Comparison of ENCODE assay signal across 17 cellular contexts in genomic region chr5:145077028-145077427, GRCh38.
DNase-seq lines count a peak whose midpoint lies in the region; ATAC-seq and TF ChIP-seq lines count a peak whose summit lies in the region.
"Had no signal": no experiment of that assay in that cellular context is flagged by ENCODE, and none has a peak within 500 bp of the region (broad histone marks: within the 10 kb centered on the region; RNA-seq: fewer than 3 reads in every experiment).

No MANE protein-coding gene starts in this region.

- H2BK5ac ChIP-seq in IMR-90 (ENCODE audit: low read depth, low read length, poor library complexity, severe bottlenecking) = no peak overlapping the region
- no peak overlapping the region for H2BK5ac ChIP-seq in mesenchymal stem cell (ENCODE audit: low read depth, low read length, poor library complexity, severe bottlenecking)
- H2BK5ac ChIP-seq in H9 (ENCODE audit: insufficient read length, low read length) = no peak overlapping the region

- no peak overlapping the region for H2BK120ac ChIP-seq in IMR-90 (ENCODE audit: low read depth, low read length)
- H2BK120ac ChIP-seq in mesenchymal stem cell (ENCODE audit: low read depth, low read length) = no peak overlapping the region
- H2BK120ac ChIP-seq in H9 (ENCODE audit: low read depth, low read length, poor library complexity, severe bottlenecking) = no peak overlapping the region

- H2BK15ac ChIP-seq in IMR-90 (ENCODE audit: low read depth, low read length) = no peak overlapping the region
- no peak overlapping the region for H2BK15ac ChIP-seq in mesenchymal stem cell (ENCODE audit: low read depth, poor library complexity, severe bottlenecking)
- H2BK15ac ChIP-seq in H9 (ENCODE audit: low read depth, low read length) = no peak overlapping the region

- H3K9ac ChIP-seq in IMR-90 (ENCODE audit: low read depth, low read length) (no peak overlapping the region), mesenchymal stem cell (ENCODE audit: low read length) (no peak overlapping the region), H9 (ENCODE audit: extremely low read depth, insufficient read length, low read length) (no peak overlapping the region)
- H3K9ac ChIP-seq: BLaER1 treated with 17β-estradiol and CSF1 and Interleukin-3, amounts not matched to agents 10 nM and 100 nM had no signal

- DNase-seq in IMR-90 (no peak), mesenchymal stem cell (no peak), H9 (no peak), body of pancreas (no peak)
- no peak for DNase-seq in stimulated activated effector memory CD8-positive, alpha-beta T cell treated with anti-CD3 and anti-CD28 coated beads, Interleukin-12 subunit alpha, Interleukin-12 subunit beta, amount 100 ng/mL, for 72 hours (ENCODE audit: low spot score in 2 of 2)
- DNase-seq: AML-193; Caco-2; Calu3; CD4-positive, alpha-beta T cell; CD8-positive, alpha-beta T cell; DMS79 treated with DMSO at 0.1 percent for 48 hours; GF-D8 had no signal

- H3K36me3 Mint-ChIP-seq in stimulated activated effector memory CD8-positive, alpha-beta T cell treated with anti-CD3 and anti-CD28 coated beads, Interleukin-12 subunit alpha, Interleukin-12 subunit beta, amount 100 ng/mL, for 72 hours = no peaks in the 10 kb centered on the region
- H3K36me3 Mint-ChIP-seq in H9 (ENCODE audit: insufficient read depth in 1 of 3, low read depth in 3 of 3) = no peaks in the 10 kb centered on the region
- H3K36me3 Mint-ChIP-seq: CD8-positive, alpha-beta T cell had no signal

- CTCF ChIA-PET in IMR-90 (lab: Yijun Ruan, JAX) = no interaction called here

- H3T11ph ChIP-seq in H9 (ENCODE audit: low read length) = no peak overlapping the region

- H3K14ac ChIP-seq in IMR-90 (replicated peaks; ENCODE audit: low read depth, low read length) (no peak overlapping the region), mesenchymal stem cell (ENCODE audit: low read length in 2 of 2) (no peak overlapping the region), H9 (ENCODE audit: insufficient read depth, low read length) (no peak overlapping the region)

- H3K4me1 ChIP-seq in IMR-90 (ENCODE audit: control insufficient read depth, insufficient read depth, low read length) (no peaks in the 10 kb centered on the region), mesenchymal stem cell (ENCODE audit: control insufficient read depth, insufficient read depth, low read depth, low read length) (no peaks in the 10 kb centered on the region), H9 (ENCODE audit: insufficient read depth, low read length) (no peaks in the 10 kb centered on the region), body of pancreas (no peaks in the 10 kb centered on the region)
- H3K4me1 ChIP-seq: A549; BLaER1 treated with 17β-estradiol and CSF1 and Interleukin-3, amounts not matched to agents 10 nM and 100 nM; Caco-2 had no signal

- no peak overlapping the region for H3K4me3 Mint-ChIP-seq in stimulated activated effector memory CD8-positive, alpha-beta T cell treated with anti-CD3 and anti-CD28 coated beads, Interleukin-12 subunit alpha, Interleukin-12 subunit beta, amount 100 ng/mL, for 72 hours
- no peak overlapping the region for H3K4me3 Mint-ChIP-seq in H9
- H3K4me3 Mint-ChIP-seq: B cell; CD4-positive, alpha-beta T cell; CD8-positive, alpha-beta T cell had no signal

- H3K27ac ChIP-seq in IMR-90 (ENCODE audit: insufficient read depth, low read length) (no peak overlapping the region), mesenchymal stem cell (ENCODE audit: low read length, poor library complexity, severe bottlenecking) (no peak overlapping the region), H9 (ENCODE audit: insufficient read length, low read depth, low read length) (no peak overlapping the region), body of pancreas (no peak overlapping the region)
- H3K27ac ChIP-seq: 22Rv1; A549; BLaER1 treated with 17β-estradiol and CSF1 and Interleukin-3, amounts not matched to agents 10 nM and 100 nM; C4-2B had no signal

- H4K20me1 ChIP-seq in IMR-90 (ENCODE audit: insufficient read depth, low read length) = no peaks in the 10 kb centered on the region
- H4K20me1 ChIP-seq in H9 (ENCODE audit: control insufficient read depth, insufficient read depth, insufficient read length) = no peaks in the 10 kb centered on the region
- H4K20me1 ChIP-seq: BLaER1 treated with 17β-estradiol and CSF1 and Interleukin-3, amounts not matched to agents 10 nM and 100 nM had no signal

- H3K79me2 ChIP-seq in H9 (ENCODE audit: insufficient read depth, low read length) = no peaks in the 10 kb centered on the region

- H4K5ac ChIP-seq in IMR-90 (ENCODE audit: low read depth, low read length) (no peak overlapping the region), H9 (ENCODE audit: insufficient read length, low read depth, low read length) (no peak overlapping the region)

- ATAC-seq in IMR-90 (ENCODE audit: low read depth) (no peak), body of pancreas (no peak)
- ATAC-seq in stimulated activated effector memory CD8-positive, alpha-beta T cell treated with anti-CD3 and anti-CD28 coated beads, Interleukin-12 subunit alpha, Interleukin-12 subunit beta, amount 100 ng/mL, for 72 hours = peak; percentile 24
- ATAC-seq: A549; CD8-positive, alpha-beta T cell had no signal

- no peak overlapping the region for H2BK12ac ChIP-seq in mesenchymal stem cell (ENCODE audit: low read length in 2 of 2)
- no peak overlapping the region for H2BK12ac ChIP-seq in H9 (ENCODE audit: insufficient read length, low read depth, low read length)

- H3K56ac ChIP-seq in IMR-90 (ENCODE audit: extremely low read depth, insufficient read depth, low read length) = no peak overlapping the region
- H3K56ac ChIP-seq in H9 (ENCODE audit: insufficient read length, low read depth, low read length) = no peak overlapping the region

- H3K4me3 ChIP-seq in IMR-90 (ENCODE audit: insufficient read depth, low read depth, low read length) = no peak overlapping the region
- no peak overlapping the region for H3K4me3 ChIP-seq in mesenchymal stem cell (ENCODE audit: insufficient read depth in 1 of 2, low read depth in 1 of 2, low read length in 2 of 2)
- H3K4me3 ChIP-seq in body of pancreas = no peak overlapping the region
- H3K4me3 ChIP-seq: A549; BLaER1 treated with 17β-estradiol and CSF1 and Interleukin-3, amounts not matched to agents 10 nM and 100 nM had no signal

- H3K9me3 Mint-ChIP-seq in stimulated activated effector memory CD8-positive, alpha-beta T cell treated with anti-CD3 and anti-CD28 coated beads, Interleukin-12 subunit alpha, Interleukin-12 subunit beta, amount 100 ng/mL, for 72 hours = peaks cover 10% of the 10 kb centered on the region
- no peaks in the 10 kb centered on the region for H3K9me3 Mint-ChIP-seq in H9

- no peak overlapping the region for H3K4ac ChIP-seq in IMR-90 (ENCODE audit: low read depth, low read length)
- H3K4ac ChIP-seq in mesenchymal stem cell (ENCODE audit: low read depth in 1 of 2, low read length in 2 of 2) = no peak overlapping the region
- no peak overlapping the region for H3K4ac ChIP-seq in H9 (ENCODE audit: low read depth, low read length)

- no peaks in the 10 kb centered on the region for H3K4me1 Mint-ChIP-seq in stimulated activated effector memory CD8-positive, alpha-beta T cell treated with anti-CD3 and anti-CD28 coated beads, Interleukin-12 subunit alpha, Interleukin-12 subunit beta, amount 100 ng/mL, for 72 hours
- 0 out of 4 replicates have a peak, but pooled peaks cover 0 to 2% of the 10 kb centered on the region in 2 experiments for H3K4me1 Mint-ChIP-seq in H9
- H3K4me1 Mint-ChIP-seq: B cell had no signal

- H4K91ac ChIP-seq in IMR-90 (ENCODE audit: insufficient read depth, low read depth, low read length) = no peak overlapping the region
- H4K91ac ChIP-seq in mesenchymal stem cell (ENCODE audit: low read length) = no peak overlapping the region
- no peak overlapping the region for H4K91ac ChIP-seq in H9 (ENCODE audit: insufficient read length, low read depth, low read length)

- no peak overlapping the region for H2AK9ac ChIP-seq in IMR-90 (replicated peaks; ENCODE audit: low read depth, low read length, poor library complexity)

- no TSS peak for BruUV-seq in IMR-90 (replicated peaks; lab: Mats Ljungman, UMichigan)

- H3K23me2 ChIP-seq in H9 (ENCODE audit: insufficient read length, low read depth, low read length, poor library complexity, severe bottlenecking) = no peaks in the 10 kb centered on the region

- in situ Hi-C loops in IMR-90 (cut with MboI; ENCODE audit: low sequenced_read_pairs) = no loop called here

- no peak for TF ChIP-seq RAD21 in IMR-90 (IDR thresholded peaks at IDR 0.05; ENCODE audit: low read length)

- H3K27me3 ChIP-seq in IMR-90 (ENCODE audit: control insufficient read depth, insufficient read depth, low read length) = no peaks in the 10 kb centered on the region
- H3K27me3 ChIP-seq in mesenchymal stem cell (ENCODE audit: control insufficient read depth in 1 of 2, insufficient read depth in 1 of 2, low read length in 2 of 2) = no peaks in the 10 kb centered on the region
- H3K27me3 ChIP-seq in H9 (ENCODE audit: insufficient read depth, low read length) = no peaks in the 10 kb centered on the region
- H3K27me3 ChIP-seq in body of pancreas = no peaks in the 10 kb centered on the region
- H3K27me3 ChIP-seq: BLaER1 treated with 17β-estradiol and CSF1 and Interleukin-3, amounts not matched to agents 10 nM and 100 nM had no signal

- TF ChIP-seq CTCF in IMR-90 (conservative IDR thresholded peaks at IDR 0.05; ENCODE audit: low read depth, low read length) = no peak
- TF ChIP-seq CTCF in H9 (conservative IDR thresholded peaks at IDR 0.05) = no peak
- no peak for TF ChIP-seq CTCF in body of pancreas (IDR thresholded peaks at IDR 0.05)

- H3K4me2 ChIP-seq in IMR-90 (ENCODE audit: low read depth, low read length) = no peak overlapping the region
- H3K4me2 ChIP-seq in mesenchymal stem cell (ENCODE audit: low read length, poor library complexity, severe bottlenecking) = no peak overlapping the region
- no peak overlapping the region for H3K4me2 ChIP-seq in H9 (ENCODE audit: insufficient read depth, insufficient read length, low read length)
- H3K4me2 ChIP-seq: A549; BLaER1 treated with 17β-estradiol and CSF1 and Interleukin-3, amounts not matched to agents 10 nM and 100 nM had no signal

- no peak overlapping the region for H3K18ac ChIP-seq in IMR-90 (ENCODE audit: low read depth, low read length)
- no peak overlapping the region for H3K18ac ChIP-seq in mesenchymal stem cell (ENCODE audit: low read depth in 1 of 2, low read length in 2 of 2)
- no peak overlapping the region for H3K18ac ChIP-seq in H9 (ENCODE audit: insufficient read length, low read depth, low read length)

- H2AK5ac ChIP-seq in IMR-90 (ENCODE audit: low read depth, low read length) (no peak overlapping the region), mesenchymal stem cell (ENCODE audit: low read length, severe bottlenecking) (no peak overlapping the region), H9 (ENCODE audit: insufficient read length, low read length) (no peak overlapping the region)

- POLR2A ChIA-PET in IMR-90 (lab: Charles Lee; ENCODE audit: unreplicated experiment) = no interaction called here

- no peak overlapping the region for H3K27ac Mint-ChIP-seq in stimulated activated effector memory CD8-positive, alpha-beta T cell treated with anti-CD3 and anti-CD28 coated beads, Interleukin-12 subunit alpha, Interleukin-12 subunit beta, amount 100 ng/mL, for 72 hours
- H3K27ac Mint-ChIP-seq in H9 = no peak overlapping the region; a peak in 1 of 7 replicates
- H3K27ac Mint-ChIP-seq: B cell; CD4-positive, alpha-beta T cell; CD8-positive, alpha-beta T cell had no signal

- H3K79me1 ChIP-seq in IMR-90 (ENCODE audit: low read depth in 1 of 2, low read length in 2 of 2) (no peaks in the 10 kb centered on the region), mesenchymal stem cell (replicated peaks; ENCODE audit: low read length, poor library complexity, severe bottlenecking) (no peaks in the 10 kb centered on the region), H9 (ENCODE audit: insufficient read depth, low read depth, low read length, poor library complexity, severe bottlenecking) (no peaks in the 10 kb centered on the region)

- H2BK20ac ChIP-seq in IMR-90 (ENCODE audit: low read depth, low read length) = no peak overlapping the region
- no peak overlapping the region for H2BK20ac ChIP-seq in H9 (ENCODE audit: low read depth, low read length, poor library complexity, severe bottlenecking)

- no peaks in the 10 kb centered on the region for H3K9me3 ChIP-seq in IMR-90 (ENCODE audit: control insufficient read depth, insufficient read depth, low read length)
- H3K9me3 ChIP-seq in mesenchymal stem cell (ENCODE audit: control insufficient read depth, low read length) = no peaks in the 10 kb centered on the region
- no peaks in the 10 kb centered on the region for H3K9me3 ChIP-seq in H9 (ENCODE audit: control insufficient read depth, low read depth, low read length)
- H3K9me3 ChIP-seq in body of pancreas = no peaks in the 10 kb centered on the region
- H3K9me3 ChIP-seq: A549; BLaER1 treated with 17β-estradiol and CSF1 and Interleukin-3, amounts not matched to agents 10 nM and 100 nM; Caco-2 had no signal

- intact Hi-C loops in IMR-90 (cut with micrococcal nuclease) = no loop called here
- intact Hi-C loops in body of pancreas (cut with DNase I) = no loop called here

- dilution Hi-C loops in IMR-90 (cut with HindIII; ENCODE audit: low sequenced_read_pairs, unreplicated experiment) = no loop called here

- TF ChIP-seq POLR2A in IMR-90 (IDR thresholded peaks at IDR 0.05; ENCODE audit: low read depth, low read length) (no peak), body of pancreas (IDR thresholded peaks at IDR 0.05) (no peak)

- H3K36me3 ChIP-seq in IMR-90 (ENCODE audit: control insufficient read depth, insufficient read depth, low read length) (no peaks in the 10 kb centered on the region), mesenchymal stem cell (ENCODE audit: control insufficient read depth in 1 of 2, insufficient read depth in 2 of 2, low read depth in 1 of 2, low read length in 2 of 2) (no peaks in the 10 kb centered on the region), body of pancreas (replicated peaks in 1 of 2; ENCODE audit: insufficient read depth in 1 of 2, low read depth in 2 of 2) (no peaks in the 10 kb centered on the region)
- H3K36me3 ChIP-seq: BLaER1 treated with 17β-estradiol and CSF1 and Interleukin-3, amounts not matched to agents 10 nM and 100 nM had no signal

- no peaks in the 10 kb centered on the region for H3K9me1 ChIP-seq in IMR-90 (ENCODE audit: insufficient read depth, low read length)

- H4K8ac ChIP-seq in IMR-90 (ENCODE audit: low read depth in 2 of 2, low read length in 2 of 2) = no peak overlapping the region
- H4K8ac ChIP-seq in mesenchymal stem cell (ENCODE audit: low read length) = peak overlapping the region; percentile 24
- H4K8ac ChIP-seq in H9 (replicated peaks; ENCODE audit: insufficient read length, low read depth, low read length) = no peak overlapping the region

- no peaks in the 10 kb centered on the region for H3K27me3 Mint-ChIP-seq in H9 (ENCODE audit: low read depth)
- H3K27me3 Mint-ChIP-seq: B cell; CD4-positive, alpha-beta T cell had no signal

- H2AFZ ChIP-seq in IMR-90 (replicated peaks; ENCODE audit: low read length, poor library complexity) (peak overlapping the region; percentile 14), mesenchymal stem cell (ENCODE audit: low read depth, low read length) (no peak overlapping the region), H9 (ENCODE audit: low read length) (no peak overlapping the region)

- H3K23ac ChIP-seq in IMR-90 (ENCODE audit: low read depth, low read length) (no peak overlapping the region), mesenchymal stem cell (ENCODE audit: low read length in 2 of 2) (no peak overlapping the region), H9 (ENCODE audit: insufficient read length, low read depth, low read length) (no peak overlapping the region)

- 90% methylated on average over 3 of the region's 6 CpGs; no CpG with 5 or more reads in 1 of the 2 experiments for WGBS in IMR-90 (ENCODE audit: extremely low coverage in 2 of 2, insufficient read length in 1 of 2), 2 experiments
- 97% methylated on average over 5 of the region's 6 CpGs for WGBS in mesenchymal stem cell
- WGBS in H9 (ENCODE audit: extremely low coverage, insufficient read length, low lambda C conversion rate) = no CpG with 5 or more reads among the region's 6 CpGs
- 88 to 89% methylated on average over 6 of the region's 6 CpGs for WGBS in body of pancreas, 2 donors
